In the genomic region with DNA sequence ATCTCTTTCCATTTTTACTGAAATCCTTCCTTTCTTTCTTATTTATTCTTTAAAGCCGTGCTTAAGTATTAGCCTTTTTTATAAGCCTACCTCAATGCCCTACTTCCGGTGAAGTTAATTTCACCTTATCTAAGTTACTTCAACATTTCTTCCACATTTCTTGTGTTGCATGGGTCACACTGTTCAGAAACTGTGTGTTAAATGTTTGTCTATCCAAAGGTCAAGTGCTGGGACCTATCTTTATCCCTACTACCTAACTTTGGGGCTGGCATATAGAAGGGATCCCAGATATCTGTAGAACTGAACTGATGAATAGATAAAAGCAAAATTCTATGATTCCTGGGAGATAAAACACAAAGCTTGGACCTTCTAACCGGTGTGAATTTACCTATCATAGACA, we compare ENCODE assay signal across 16 cellular contexts.
DNase-seq lines count a peak whose midpoint lies in the region; ATAC-seq and TF ChIP-seq lines count a peak whose summit lies in the region.
"Had no signal": no experiment of that assay in that cellular context is flagged by ENCODE, and none has a peak within 500 bp of the region (broad histone marks: within the 10 kb centered on the region; RNA-seq: fewer than 3 reads in every experiment).

No MANE protein-coding gene starts in this region.

- no peak overlapping the region for H3K4me3 Mint-ChIP-seq in activated CD8-positive, alpha-beta T cell treated with anti-CD3 and anti-CD28 coated beads for 36 hours
- H3K4me3 Mint-ChIP-seq in activated CD8-positive, alpha-beta T cell treated with anti-CD3 and anti-CD28 coated beads, Interleukin-2, amount 10 ng/mL, durations not matched to agents 7 days and 5 days: no peak overlapping the region
- no peak overlapping the region for H3K4me3 Mint-ChIP-seq in activated naive CD8-positive, alpha-beta T cell treated with anti-CD3 and anti-CD28 coated beads, Interleukin-2, amount 10 ng/mL, durations not matched to agents 7 days and 5 days
- peak overlapping the region; percentile 5 for H3K4me3 Mint-ChIP-seq in natural killer cell treated with Interleukin-12 subunit alpha and Interleukin-12 subunit beta and Interleukin-15 and Interleukin-18, amount 100 ng/mL, for 72 hours
- H3K4me3 Mint-ChIP-seq: nephron had no signal

- no peaks in the 10 kb centered on the region for H3K79me2 ChIP-seq in Loucy (ENCODE audit: insufficient read depth, low read length)

- peak overlapping the region; percentile 79 for H3K27ac Mint-ChIP-seq in activated CD8-positive, alpha-beta T cell treated with anti-CD3 and anti-CD28 coated beads for 36 hours
- H3K27ac Mint-ChIP-seq in activated CD8-positive, alpha-beta T cell treated with anti-CD3 and anti-CD28 coated beads, Interleukin-2, amount 10 ng/mL, durations not matched to agents 7 days and 5 days: no peak overlapping the region
- peak overlapping the region; percentile 76 for H3K27ac Mint-ChIP-seq in activated naive CD8-positive, alpha-beta T cell treated with anti-CD3 and anti-CD28 coated beads, Interleukin-2, amount 10 ng/mL, durations not matched to agents 7 days and 5 days
- peak overlapping the region; percentile 94 to 98 for H3K27ac Mint-ChIP-seq in natural killer cell treated with Interleukin-12 subunit alpha and Interleukin-12 subunit beta and Interleukin-15 and Interleukin-18, amount 100 ng/mL, for 72 hours
- H3K27ac Mint-ChIP-seq: nephron had no signal

- CTCF ChIA-PET in activated CD8-positive, alpha-beta T cell treated with anti-CD3 and anti-CD28 coated beads for 36 hours (lab: Charles Lee): interaction anchor here (0.6 to 2.6 kb wide), 47 partner anchors 9 to 371 kb away, joined by 3 to 26 read pairs (median 5); no protein-coding TSS in a partner anchor
- CTCF ChIA-PET in activated CD8-positive, alpha-beta T cell treated with anti-CD3 and anti-CD28 coated beads, Interleukin-2, amount 10 ng/mL, durations not matched to agents 7 days and 5 days (lab: Charles Lee): interaction anchor here (0.5 to 5.8 kb wide), 58 partner anchors 9 to 376 kb away, joined by 3 to 67 read pairs (median 5); no protein-coding TSS in a partner anchor
- CTCF ChIA-PET in HEK293T (lab: Yijun Ruan, JAX): interaction anchor here (0.7 to 1.1 kb wide), 5 partner anchors 8 to 1480 kb away, joined by 3 to 4 read pairs (median 3); no protein-coding TSS in a partner anchor

- H3K4me1 Mint-ChIP-seq in activated CD8-positive, alpha-beta T cell treated with anti-CD3 and anti-CD28 coated beads for 36 hours (ENCODE audit: low read depth): peaks cover 50% of the 10 kb centered on the region
- H3K4me1 Mint-ChIP-seq in activated CD8-positive, alpha-beta T cell treated with anti-CD3 and anti-CD28 coated beads, Interleukin-2, amount 10 ng/mL, durations not matched to agents 7 days and 5 days (ENCODE audit: low read depth): peaks cover 47% of the 10 kb centered on the region
- peaks cover 30% of the 10 kb centered on the region for H3K4me1 Mint-ChIP-seq in activated naive CD8-positive, alpha-beta T cell treated with anti-CD3 and anti-CD28 coated beads, Interleukin-2, amount 10 ng/mL, durations not matched to agents 7 days and 5 days
- peaks cover 24 to 45% of the 10 kb centered on the region in 2 donors for H3K4me1 Mint-ChIP-seq in natural killer cell treated with Interleukin-12 subunit alpha and Interleukin-12 subunit beta and Interleukin-15 and Interleukin-18, amount 100 ng/mL, for 72 hours (ENCODE audit: low read depth in 2 of 2)
- H3K4me1 Mint-ChIP-seq: nephron had no signal

- H3K9me3 ChIP-seq in Loucy (ENCODE audit: insufficient read depth, low read depth, low read length) (no peaks in the 10 kb centered on the region), upper lobe of right lung (no peaks in the 10 kb centered on the region)
- H3K9me3 ChIP-seq: SJSA1 had no signal

- H4K20me1 ChIP-seq in Loucy (ENCODE audit: insufficient read depth, low read length, poor library complexity, severe bottlenecking): no peaks in the 10 kb centered on the region

- peaks cover 4% of the 10 kb centered on the region for H3K4me1 ChIP-seq in Loucy (ENCODE audit: insufficient read depth, low read length, poor library complexity, severe bottlenecking)
- H3K4me1 ChIP-seq in upper lobe of right lung: no peaks in the 10 kb centered on the region
- H3K4me1 ChIP-seq: SJSA1 had no signal

- no peaks in the 10 kb centered on the region for H3K9me3 Mint-ChIP-seq in activated CD8-positive, alpha-beta T cell treated with anti-CD3 and anti-CD28 coated beads for 36 hours
- H3K9me3 Mint-ChIP-seq in activated CD8-positive, alpha-beta T cell treated with anti-CD3 and anti-CD28 coated beads, Interleukin-2, amount 10 ng/mL, durations not matched to agents 7 days and 5 days (ENCODE audit: insufficient read depth): no peaks in the 10 kb centered on the region
- peaks cover 2% of the 10 kb centered on the region for H3K9me3 Mint-ChIP-seq in activated naive CD8-positive, alpha-beta T cell treated with anti-CD3 and anti-CD28 coated beads, Interleukin-2, amount 10 ng/mL, durations not matched to agents 7 days and 5 days
- no peaks in the 10 kb centered on the region for H3K9me3 Mint-ChIP-seq in natural killer cell treated with Interleukin-12 subunit alpha and Interleukin-12 subunit beta and Interleukin-15 and Interleukin-18, amount 100 ng/mL, for 72 hours
- H3K9me3 Mint-ChIP-seq: nephron had no signal

- peak overlapping the region; percentile 69 for H2AFZ ChIP-seq in Loucy (ENCODE audit: low read length)

- no peak overlapping the region for H3K4me3 ChIP-seq in Loucy (ENCODE audit: low read length, poor library complexity, severe bottlenecking)
- H3K4me3 ChIP-seq in upper lobe of right lung: no peak overlapping the region
- H3K4me3 ChIP-seq: SJSA1 had no signal

- no peak for DNase-seq in activated CD8-positive, alpha-beta T cell treated with anti-CD3 and anti-CD28 coated beads for 36 hours
- DNase-seq in activated CD8-positive, alpha-beta T cell treated with anti-CD3 and anti-CD28 coated beads, Interleukin-2, amount 10 ng/mL, durations not matched to agents 7 days and 5 days: no peak
- no peak for DNase-seq in activated naive CD8-positive, alpha-beta T cell treated with anti-CD3 and anti-CD28 coated beads, Interleukin-2, amount 10 ng/mL, durations not matched to agents 7 days and 5 days
- no peak for DNase-seq in natural killer cell treated with Interleukin-12 subunit alpha and Interleukin-12 subunit beta and Interleukin-15 and Interleukin-18, amount 100 ng/mL, for 72 hours (ENCODE audit: low spot score)
- DNase-seq in upper lobe of right lung (no peak), cerebellar cortex (ENCODE audit: low spot score) (no peak), HEK293T (ENCODE audit: extremely low spot score) (no peak)
- DNase-seq: activated CD4-positive, CD25-positive, alpha-beta regulatory T cell treated with anti-CD3 and anti-CD28 coated beads, Interleukin-2, amount 50 U/mL, for 72 hours; amniotic stem cell; DMS79 treated with DMSO at 0.1 percent for 48 hours; foreskin fibroblast; T-helper 9 cell had no signal

- POLR2A ChIA-PET in activated CD8-positive, alpha-beta T cell treated with anti-CD3 and anti-CD28 coated beads for 36 hours (lab: Charles Lee): interaction anchor here (0.6 to 2.0 kb wide), 13 partner anchors 17 to 335 kb away, joined by 3 to 8 read pairs (median 3); no protein-coding TSS in a partner anchor
- POLR2A ChIA-PET in activated CD8-positive, alpha-beta T cell treated with anti-CD3 and anti-CD28 coated beads, Interleukin-2, amount 10 ng/mL, durations not matched to agents 7 days and 5 days (lab: Charles Lee): interaction anchor here (1.0 to 1.8 kb wide), 8 partner anchors 13 to 319 kb away, joined by 3 to 10 read pairs (median 6); no protein-coding TSS in a partner anchor
- POLR2A ChIA-PET in activated naive CD8-positive, alpha-beta T cell treated with anti-CD3 and anti-CD28 coated beads, Interleukin-2, amount 10 ng/mL, durations not matched to agents 7 days and 5 days (lab: Charles Lee): interaction anchor here (0.5 to 3.1 kb wide), 15 partner anchors 14 to 327 kb away, joined by 3 to 19 read pairs (median 4); no protein-coding TSS in a partner anchor
- POLR2A ChIA-PET in HEK293T (lab: Yijun Ruan, JAX): no interaction called here

- no peaks in the 10 kb centered on the region for H3K27me3 Mint-ChIP-seq in activated CD8-positive, alpha-beta T cell treated with anti-CD3 and anti-CD28 coated beads for 36 hours
- H3K27me3 Mint-ChIP-seq in activated CD8-positive, alpha-beta T cell treated with anti-CD3 and anti-CD28 coated beads, Interleukin-2, amount 10 ng/mL, durations not matched to agents 7 days and 5 days (ENCODE audit: low read depth): no peaks in the 10 kb centered on the region
- no peaks in the 10 kb centered on the region for H3K27me3 Mint-ChIP-seq in activated naive CD8-positive, alpha-beta T cell treated with anti-CD3 and anti-CD28 coated beads, Interleukin-2, amount 10 ng/mL, durations not matched to agents 7 days and 5 days
- H3K27me3 Mint-ChIP-seq in natural killer cell treated with Interleukin-12 subunit alpha and Interleukin-12 subunit beta and Interleukin-15 and Interleukin-18, amount 100 ng/mL, for 72 hours: no peaks in the 10 kb centered on the region

- no peak overlapping the region for H3K9ac ChIP-seq in Loucy (ENCODE audit: low read depth, low read length, poor library complexity, severe bottlenecking)

- H3K4me2 ChIP-seq in Loucy (ENCODE audit: low read depth, low read length, poor library complexity, severe bottlenecking): no peak overlapping the region

- H3K9me2 ChIP-seq in Loucy (replicated peaks; ENCODE audit: low read depth, low read length): no peaks in the 10 kb centered on the region

- intact Hi-C loops in activated CD8-positive, alpha-beta T cell treated with anti-CD3 and anti-CD28 coated beads for 36 hours (cut with micrococcal nuclease): loop anchor here (5.0 kb wide), 2 partner anchors 200 to 230 kb away; no protein-coding TSS in a partner anchor
- intact Hi-C loops in upper lobe of right lung (cut with DNase I): no loop called here

- ATAC-seq in activated CD8-positive, alpha-beta T cell treated with anti-CD3 and anti-CD28 coated beads for 36 hours: no peak
- no peak for ATAC-seq in activated CD8-positive, alpha-beta T cell treated with anti-CD3 and anti-CD28 coated beads, Interleukin-2, amount 10 ng/mL, durations not matched to agents 7 days and 5 days
- ATAC-seq in activated naive CD8-positive, alpha-beta T cell treated with anti-CD3 and anti-CD28 coated beads, Interleukin-2, amount 10 ng/mL, durations not matched to agents 7 days and 5 days (ENCODE audit: low read depth): no peak
- no peak for ATAC-seq in natural killer cell treated with Interleukin-12 subunit alpha and Interleukin-12 subunit beta and Interleukin-15 and Interleukin-18, amount 100 ng/mL, for 72 hours
- ATAC-seq in upper lobe of right lung: no peak

- H3K36me3 Mint-ChIP-seq in activated CD8-positive, alpha-beta T cell treated with anti-CD3 and anti-CD28 coated beads for 36 hours (ENCODE audit: low read depth): peaks cover 4% of the 10 kb centered on the region
- peaks cover 23% of the 10 kb centered on the region for H3K36me3 Mint-ChIP-seq in activated CD8-positive, alpha-beta T cell treated with anti-CD3 and anti-CD28 coated beads, Interleukin-2, amount 10 ng/mL, durations not matched to agents 7 days and 5 days (ENCODE audit: low read depth)
- peaks cover 24% of the 10 kb centered on the region for H3K36me3 Mint-ChIP-seq in activated naive CD8-positive, alpha-beta T cell treated with anti-CD3 and anti-CD28 coated beads, Interleukin-2, amount 10 ng/mL, durations not matched to agents 7 days and 5 days
- H3K36me3 Mint-ChIP-seq in natural killer cell treated with Interleukin-12 subunit alpha and Interleukin-12 subunit beta and Interleukin-15 and Interleukin-18, amount 100 ng/mL, for 72 hours: peaks cover 13% of the 10 kb centered on the region

- no peaks in the 10 kb centered on the region for H3K36me3 ChIP-seq in Loucy (ENCODE audit: insufficient read depth, low read length)
- H3K36me3 ChIP-seq in upper lobe of right lung: no peaks in the 10 kb centered on the region
- H3K36me3 ChIP-seq: SJSA1 had no signal

- H3K27me3 ChIP-seq in Loucy (ENCODE audit: insufficient read depth, low read length, poor library complexity, severe bottlenecking): no peaks in the 10 kb centered on the region
- H3K27me3 ChIP-seq in upper lobe of right lung: no peaks in the 10 kb centered on the region
- H3K27me3 ChIP-seq: SJSA1 had no signal

- no peaks in the 10 kb centered on the region for H3F3A ChIP-seq in Loucy (ENCODE audit: low read depth)

- no peak overlapping the region for H3K27ac ChIP-seq in upper lobe of right lung
- H3K27ac ChIP-seq: epithelial cell of prostate, SJSA1 had no signal

- no peak for TF ChIP-seq CTCF in activated CD8-positive, alpha-beta T cell treated with anti-CD3 and anti-CD28 coated beads for 36 hours (IDR thresholded peaks at IDR 0.05)
- TF ChIP-seq CTCF in Loucy (conservative IDR thresholded peaks at IDR 0.05; ENCODE audit: low read length) (no peak), upper lobe of right lung (IDR thresholded peaks at IDR 0.05) (no peak)
